In genomic region chr19:58578430-58578925, GRCh38 we compare ENCODE assay signal across 13 cellular contexts. TPM values are rescaled to one million over a fixed set of nuclear protein-coding genes. Genes with fewer than 3 reads are reported as not detected.
A peak's percentile ranks its signal among the peaks of the same experiment; 100 is the strongest.
DNase-seq lines count a peak whose midpoint lies in the region; ATAC-seq, FAIRE-seq and TF ChIP-seq lines count a peak whose summit lies in the region.
"Had no signal": no experiment of that assay in that cellular context is flagged by ENCODE, and none has a peak within 500 bp of the region (broad histone marks: within the 10 kb centered on the region; RNA-seq: fewer than 3 reads in every experiment).

No MANE protein-coding gene starts in this region.

- H3K36me3 Mint-ChIP-seq in activated CD8-positive, alpha-beta memory T cell treated with anti-CD3 and anti-CD28 coated beads, Interleukin-2, amount 10 ng/mL, durations not matched to agents 7 days and 5 days = peaks cover 11% of the 10 kb centered on the region
- peaks cover 14% of the 10 kb centered on the region for H3K36me3 Mint-ChIP-seq in activated naive CD8-positive, alpha-beta T cell treated with anti-CD3 and anti-CD28 coated beads for 36 hours
- peaks cover 11% of the 10 kb centered on the region for H3K36me3 Mint-ChIP-seq in neural crest cell (ENCODE audit: low read depth)

- no peaks in the 10 kb centered on the region for H3K9me3 Mint-ChIP-seq in activated CD8-positive, alpha-beta memory T cell treated with anti-CD3 and anti-CD28 coated beads, Interleukin-2, amount 10 ng/mL, durations not matched to agents 7 days and 5 days (ENCODE audit: low read depth)
- H3K9me3 Mint-ChIP-seq in activated naive CD8-positive, alpha-beta T cell treated with anti-CD3 and anti-CD28 coated beads for 36 hours = no peaks in the 10 kb centered on the region
- no peaks in the 10 kb centered on the region for H3K9me3 Mint-ChIP-seq in neural crest cell

- DNase-seq in activated CD8-positive, alpha-beta memory T cell treated with anti-CD3 and anti-CD28 coated beads, Interleukin-2, amount 50 U/mL, for 48 hours = peak; percentile 56
- DNase-seq in activated CD8-positive, alpha-beta memory T cell treated with anti-CD3 and anti-CD28 coated beads, Interleukin-2, amount 10 ng/mL, durations not matched to agents 7 days and 5 days = no peak
- DNase-seq in GM18507 (ENCODE audit: extremely low spot score, insufficient read length, low read depth) (no peak), neural crest cell (ENCODE audit: low read depth, low spot score) (no peak), NCI-H226 (no peak), NCI-H510A treated with DMSO at 0.1 percent for 48 hours (lab: John Stamatoyannopoulos, UW) (no peak)
- no peak for DNase-seq in activated naive CD8-positive, alpha-beta T cell treated with anti-CD3 and anti-CD28 coated beads for 36 hours
- DNase-seq: DMS153, NCI-H1417, NCI-H510A, PC-9, trophoblast cell had no signal

- CTCF ChIA-PET in activated CD8-positive, alpha-beta memory T cell treated with anti-CD3 and anti-CD28 coated beads, Interleukin-2, amount 10 ng/mL, durations not matched to agents 7 days and 5 days (lab: Charles Lee) = interaction anchor here (0.6 to 8.3 kb wide), 5 partner anchors 24 to 351 kb away, joined by 3 to 153 read pairs (median 5); partner anchors contain the start of genes CHMP2A, SLC27A5, TRIM28 and ZBTB45

- no peak for ATAC-seq in activated CD8-positive, alpha-beta memory T cell treated with anti-CD3 and anti-CD28 coated beads, Interleukin-2, amount 10 ng/mL, durations not matched to agents 7 days and 5 days
- ATAC-seq in HG03139 (IDR thresholded peaks at IDR 0.05; ENCODE audit: unreplicated experiment) = no peak

- no peak overlapping the region for H3K27ac Mint-ChIP-seq in activated CD8-positive, alpha-beta memory T cell treated with anti-CD3 and anti-CD28 coated beads, Interleukin-2, amount 10 ng/mL, durations not matched to agents 7 days and 5 days
- peak overlapping the region; percentile 22 for H3K27ac Mint-ChIP-seq in activated naive CD8-positive, alpha-beta T cell treated with anti-CD3 and anti-CD28 coated beads for 36 hours
- H3K27ac Mint-ChIP-seq in neural crest cell (ENCODE audit: unreplicated experiment) = no peak overlapping the region

- peak; percentile 79 for FAIRE-seq in GM18507 (lab: Jason Lieb, UNC)

- no peak overlapping the region for H3K4me3 Mint-ChIP-seq in activated CD8-positive, alpha-beta memory T cell treated with anti-CD3 and anti-CD28 coated beads, Interleukin-2, amount 10 ng/mL, durations not matched to agents 7 days and 5 days
- H3K4me3 Mint-ChIP-seq in activated naive CD8-positive, alpha-beta T cell treated with anti-CD3 and anti-CD28 coated beads for 36 hours = no peak overlapping the region
- H3K4me3 Mint-ChIP-seq in neural crest cell = peak overlapping the region; percentile 77

- H3K27me3 Mint-ChIP-seq in activated CD8-positive, alpha-beta memory T cell treated with anti-CD3 and anti-CD28 coated beads, Interleukin-2, amount 10 ng/mL, durations not matched to agents 7 days and 5 days = no peaks in the 10 kb centered on the region
- no peaks in the 10 kb centered on the region for H3K27me3 Mint-ChIP-seq in activated naive CD8-positive, alpha-beta T cell treated with anti-CD3 and anti-CD28 coated beads for 36 hours
- H3K27me3 Mint-ChIP-seq in neural crest cell (ENCODE audit: low read depth) = peaks cover 1% of the 10 kb centered on the region

- H3K4me1 Mint-ChIP-seq in activated CD8-positive, alpha-beta memory T cell treated with anti-CD3 and anti-CD28 coated beads, Interleukin-2, amount 10 ng/mL, durations not matched to agents 7 days and 5 days = peaks cover 32% of the 10 kb centered on the region
- H3K4me1 Mint-ChIP-seq in activated naive CD8-positive, alpha-beta T cell treated with anti-CD3 and anti-CD28 coated beads for 36 hours = peaks cover 41% of the 10 kb centered on the region
- H3K4me1 Mint-ChIP-seq in neural crest cell = peaks cover 39% of the 10 kb centered on the region

- TF ChIP-seq CTCF in neural crest cell (conservative IDR thresholded peaks at IDR 0.05) = no peak

RNA-seq across cellular contexts. Expression of gene MZF1, which starts 5.3 kb away (rescaled TPM):
- 10 to 100 TPM; 18.1 to 19.5 TPM for total RNA-seq in activated CD8-positive, alpha-beta memory T cell treated with anti-CD3 and anti-CD28 coated beads, Interleukin-2, amount 10 ng/mL, durations not matched to agents 7 days and 5 days
- 10 to 100 TPM in 1 of 2 experiments, 1 to 10 TPM in 1; 10.0 to 10.2 TPM for total RNA-seq in activated naive CD8-positive, alpha-beta T cell treated with anti-CD3 and anti-CD28 coated beads for 36 hours
- total RNA-seq in neural crest cell = 40.5 and 43.3 TPM in 2 replicates
- total RNA-seq: PC-9 had no signal

RNA-seq across cellular contexts. Expression of gene UBE2M, which starts 20.1 kb away (rescaled TPM):
- total RNA-seq in activated CD8-positive, alpha-beta memory T cell treated with anti-CD3 and anti-CD28 coated beads, Interleukin-2, amount 10 ng/mL, durations not matched to agents 7 days and 5 days = 100 to 1,000 TPM in 1 of 2 experiments, 10 to 100 TPM in 1; 87.6 to 109 TPM
- total RNA-seq in activated naive CD8-positive, alpha-beta T cell treated with anti-CD3 and anti-CD28 coated beads for 36 hours = 100 to 1,000 TPM; 154 to 162 TPM
- total RNA-seq in neural crest cell = 113 and 119 TPM in 2 replicates
- total RNA-seq: PC-9 had no signal

RNA-seq across cellular contexts. Expression of gene CHMP2A, which starts 23.6 kb away (rescaled TPM):
- total RNA-seq in activated CD8-positive, alpha-beta memory T cell treated with anti-CD3 and anti-CD28 coated beads, Interleukin-2, amount 10 ng/mL, durations not matched to agents 7 days and 5 days = 100 to 1,000 TPM in 1 of 2 experiments, 10 to 100 TPM in 1; 96.4 to 108 TPM
- total RNA-seq in activated naive CD8-positive, alpha-beta T cell treated with anti-CD3 and anti-CD28 coated beads for 36 hours = 10 to 100 TPM; 76.9 to 79.2 TPM
- 61.6 and 64.6 TPM in 2 replicates for total RNA-seq in neural crest cell

RNA-seq across cellular contexts. Expression of gene TRIM28, which starts 34.6 kb away (rescaled TPM):
- 100 to 1,000 TPM; 488 to 571 TPM for total RNA-seq in activated CD8-positive, alpha-beta memory T cell treated with anti-CD3 and anti-CD28 coated beads, Interleukin-2, amount 10 ng/mL, durations not matched to agents 7 days and 5 days
- 100 to 1,000 TPM; 671 to 701 TPM for total RNA-seq in activated naive CD8-positive, alpha-beta T cell treated with anti-CD3 and anti-CD28 coated beads for 36 hours
- 964 and 1,000 TPM in 2 replicates for total RNA-seq in neural crest cell

RNA-seq across cellular contexts. Expression of gene ZBTB45, which starts 58.9 kb away (rescaled TPM):
- total RNA-seq in activated CD8-positive, alpha-beta memory T cell treated with anti-CD3 and anti-CD28 coated beads, Interleukin-2, amount 10 ng/mL, durations not matched to agents 7 days and 5 days = 10 to 100 TPM; 15.1 to 16.9 TPM
- total RNA-seq in activated naive CD8-positive, alpha-beta T cell treated with anti-CD3 and anti-CD28 coated beads for 36 hours = 10 to 100 TPM; 11.1 to 11.8 TPM
- total RNA-seq in neural crest cell = 24.1 and 27.3 TPM in 2 replicates
